Comparison of ENCODE assay signal across 9 cellular contexts in the genomic region with DNA sequence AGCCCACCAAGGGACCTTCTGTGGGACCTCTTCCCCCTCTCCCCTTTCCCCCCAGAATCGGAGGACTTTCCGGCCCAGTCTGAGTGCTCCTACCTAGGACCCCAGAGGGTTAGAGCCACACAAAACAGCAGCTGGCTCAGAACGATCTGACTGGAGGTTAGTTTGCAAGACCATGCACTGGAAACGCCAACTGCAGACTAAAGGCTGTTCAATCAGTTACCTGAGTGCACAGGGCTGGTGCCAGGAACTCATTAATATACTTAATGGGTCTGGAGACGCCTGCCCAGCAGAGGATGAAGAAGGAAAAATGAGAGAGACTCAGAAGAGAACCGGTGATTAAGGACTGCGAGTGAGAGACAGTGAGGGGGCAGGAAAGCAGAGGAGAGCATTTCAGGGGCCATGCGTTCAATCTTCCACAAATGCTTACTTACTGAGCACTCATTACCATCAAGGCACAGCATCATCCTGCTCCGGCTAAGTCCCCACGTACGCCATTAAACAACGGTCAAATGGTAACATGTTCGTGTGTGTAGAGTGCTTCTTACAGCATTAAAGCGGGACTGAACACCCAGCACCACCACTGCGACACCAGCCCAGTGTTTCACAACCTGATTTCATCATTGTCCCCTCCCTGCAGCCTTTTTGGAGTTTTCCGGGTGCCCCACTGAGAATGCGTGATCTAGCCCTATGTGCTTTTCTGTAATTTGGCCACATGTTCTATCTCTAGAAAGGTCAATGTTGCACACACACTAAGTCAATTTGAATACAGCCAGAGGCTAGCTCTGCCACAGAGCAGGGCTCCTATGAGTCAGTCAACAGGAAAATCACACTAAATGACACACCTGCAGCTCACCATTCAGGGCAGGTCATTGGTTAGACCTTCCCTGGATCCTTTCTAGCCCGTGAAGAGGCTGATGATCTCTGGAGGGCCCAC. TPM values are rescaled to one million over a fixed set of nuclear protein-coding genes. Genes with fewer than 3 reads are reported as not detected.
DNase-seq lines count a peak whose midpoint lies in the region; ATAC-seq and TF ChIP-seq lines count a peak whose summit lies in the region.
"Had no signal": no experiment of that assay in that cellular context is flagged by ENCODE, and none has a peak within 500 bp of the region (broad histone marks: within the 10 kb centered on the region; RNA-seq: fewer than 3 reads in every experiment).

No MANE protein-coding gene starts in this region.

- no peak overlapping the region for H3K27ac ChIP-seq in CD8-positive, alpha-beta T cell (ENCODE audit: low read depth, low read length)
- H3K27ac ChIP-seq in lung (ENCODE audit: low read depth in 1 of 2, low read length in 1 of 2) (peak overlapping the region in 1 of 2 donors; percentile 37), Karpas-422 (ENCODE audit: low read length) (no peak overlapping the region), substantia nigra (ENCODE audit: low read depth, low read length, poor library complexity, severe bottlenecking) (no peak overlapping the region)

- H3K9ac ChIP-seq in Karpas-422 (ENCODE audit: low read length), result no peak overlapping the region

- no peaks in the 10 kb centered on the region for H3K9me3 Mint-ChIP-seq in CD8-positive, alpha-beta T cell
- peaks cover 0 to 8% (median 0%) of the 10 kb centered on the region in 5 experiments for H3K9me3 Mint-ChIP-seq in brain

- no peak for TF ChIP-seq CTCF in CD8-positive, alpha-beta T cell (IDR thresholded peaks at IDR 0.05)
- TF ChIP-seq CTCF in brain (conservative IDR thresholded peaks at IDR 0.05), result no peak
- TF ChIP-seq CTCF in lung (IDR thresholded peaks at IDR 0.05; ENCODE audit: control extremely low read depth, extremely low read depth), result no peak

- no peak overlapping the region for H3K4me3 ChIP-seq in CD8-positive, alpha-beta T cell (ENCODE audit: low read depth, low read length)
- H3K4me3 ChIP-seq in lung (no peak overlapping the region), Karpas-422 (ENCODE audit: low read length) (no peak overlapping the region)
- H3K4me3 ChIP-seq: heart right ventricle had no signal

- 72 to 83% methylated on average over 18 of the region's 18 CpGs for WGBS in lung, 2 donors

- H3K79me2 ChIP-seq in Karpas-422 (ENCODE audit: low read length), result peaks cover 35% of the 10 kb centered on the region

- no peaks in the 10 kb centered on the region for H3K27me3 ChIP-seq in CD8-positive, alpha-beta T cell (ENCODE audit: insufficient read depth, low read length)
- no peaks in the 10 kb centered on the region for H3K27me3 ChIP-seq in lung (ENCODE audit: control insufficient read depth, insufficient read depth)
- no peaks in the 10 kb centered on the region for H3K27me3 ChIP-seq in Karpas-422 (ENCODE audit: low read length)
- H3K27me3 ChIP-seq: heart right ventricle had no signal

- peaks cover 34% of the 10 kb centered on the region for H3K4me1 ChIP-seq in CD8-positive, alpha-beta T cell (ENCODE audit: insufficient read depth, low read length)
- H3K4me1 ChIP-seq in lung (ENCODE audit: control insufficient read depth in 2 of 2, insufficient read depth in 2 of 2, low read length in 2 of 2) (peaks cover 12 to 19% of the 10 kb centered on the region in 2 donors), Karpas-422 (ENCODE audit: low read length) (peaks cover 19% of the 10 kb centered on the region)

- no peak for DNase-seq in CD8-positive, alpha-beta T cell
- DNase-seq in MV-4-11 (lab: John Stamatoyannopoulos, UW) (peak; percentile 74), lung (ENCODE audit: low spot score) (peak; percentile 45), Karpas-422 (no peak), NCI-H2107 treated with DMSO at 0.1 percent for 48 hours (lab: John Stamatoyannopoulos, UW; ENCODE audit: unreplicated experiment) (no peak), substantia nigra (lab: John Stamatoyannopoulos, UW) (no peak), amniotic stem cell (lab: John Stamatoyannopoulos, UW) (no peak)
- DNase-seq: heart right ventricle had no signal

- H3K4me2 ChIP-seq in Karpas-422 (ENCODE audit: low read depth, low read length, poor library complexity, severe bottlenecking), result no peak overlapping the region

- no peaks in the 10 kb centered on the region for H3K9me2 ChIP-seq in Karpas-422 (replicated peaks; ENCODE audit: insufficient read depth, low read length)

- H2AFZ ChIP-seq in Karpas-422 (ENCODE audit: low read length), result no peak overlapping the region

- H3K27ac Mint-ChIP-seq in CD8-positive, alpha-beta T cell, result peak overlapping the region; percentile 81
- peak overlapping the region; percentile 38 to 99 (median 82) for H3K27ac Mint-ChIP-seq in brain

- H3K4me3 Mint-ChIP-seq in CD8-positive, alpha-beta T cell, result no peak overlapping the region
- peak overlapping the region; percentile 20 to 97 (median 80) for H3K4me3 Mint-ChIP-seq in brain

- no peaks in the 10 kb centered on the region for H3K9me3 ChIP-seq in CD8-positive, alpha-beta T cell (ENCODE audit: low read length)
- H3K9me3 ChIP-seq in lung (ENCODE audit: control insufficient read depth in 2 of 2, insufficient read depth in 1 of 2, low read length in 1 of 2), result no peaks in the 10 kb centered on the region
- H3K9me3 ChIP-seq in Karpas-422 (ENCODE audit: low read length), result no peaks in the 10 kb centered on the region
- H3K9me3 ChIP-seq: heart right ventricle had no signal

- H3K27me3 Mint-ChIP-seq in CD8-positive, alpha-beta T cell (ENCODE audit: low read depth), result no peaks in the 10 kb centered on the region
- peaks cover 3% of the 10 kb centered on the region for H3K27me3 Mint-ChIP-seq in brain

- peaks cover 55% of the 10 kb centered on the region for H3K4me1 Mint-ChIP-seq in CD8-positive, alpha-beta T cell (ENCODE audit: low read depth)
- H3K4me1 Mint-ChIP-seq in brain, result peaks cover 92% of the 10 kb centered on the region

- peaks cover 81% of the 10 kb centered on the region for H4K20me1 ChIP-seq in Karpas-422 (ENCODE audit: insufficient read depth, low read depth, low read length)

- CTCF ChIA-PET in CD8-positive, alpha-beta T cell (lab: Charles Lee), result interaction anchor here (0.8 to 1.9 kb wide), 4 partner anchors 8 to 134 kb away, joined by 3 to 15 read pairs (median 4); no protein-coding TSS in a partner anchor

- ATAC-seq in CD8-positive, alpha-beta T cell, result no peak
- no peak for ATAC-seq in lung (ENCODE audit: insufficient read depth, low FRiP score)
- ATAC-seq: heart right ventricle had no signal

- peaks cover 89% of the 10 kb centered on the region for H3K36me3 Mint-ChIP-seq in CD8-positive, alpha-beta T cell
- peaks cover 93% of the 10 kb centered on the region for H3K36me3 Mint-ChIP-seq in brain

- POLR2A ChIA-PET in CD8-positive, alpha-beta T cell (lab: Charles Lee), result no interaction called here

- peaks cover 64% of the 10 kb centered on the region for H3K36me3 ChIP-seq in CD8-positive, alpha-beta T cell (ENCODE audit: insufficient read depth, low read length)
- H3K36me3 ChIP-seq in lung (ENCODE audit: control insufficient read depth in 2 of 2, insufficient read depth in 2 of 2, low read length in 2 of 2) (peaks cover 56 to 75% of the 10 kb centered on the region in 2 donors), Karpas-422 (ENCODE audit: insufficient read depth, low read length) (peaks cover 90% of the 10 kb centered on the region)

- intact Hi-C loops in CD8-positive, alpha-beta T cell (cut with DNase I, micrococcal nuclease), result no loop called here

RNA-seq across cellular contexts. Expression of a gene that starts 7.6 kb away (rescaled TPM):
- total RNA-seq in CD8-positive, alpha-beta T cell, result 100 to 1,000 TPM; 130 to 136 TPM
- polyA plus RNA-seq in brain (ENCODE audit: insufficient read depth, low read depth, low replicate concordance) (1,172 TPM), lung (1,000 to 10,000 TPM in 1 of 2 donors, 100 to 1,000 TPM in 1; 577 to 1,784 TPM)
- total RNA-seq in lung, result 1,000 to 10,000 TPM in 1 of 2 donors, 100 to 1,000 TPM in 1; 449 to 1,342 TPM
- total RNA-seq in Karpas-422 (2014; rRNA removed; shearing (Covaris generic); ENCODE audit: low replicate concordance), result 1,044 and 1,347 TPM in 2 replicates

RNA-seq across cellular contexts. Expression of a gene that starts 53.4 kb away (rescaled TPM):
- total RNA-seq in CD8-positive, alpha-beta T cell, result 10 to 100 TPM; 62.8 to 68.4 TPM
- polyA plus RNA-seq in brain (ENCODE audit: insufficient read depth, low read depth, low replicate concordance), result 103 TPM
- total RNA-seq in lung, result 100 to 1,000 TPM in 1 of 2 donors, 10 to 100 TPM in 1; 89.1 to 207 TPM
- polyA plus RNA-seq in lung, result 10 to 100 TPM; 21.7 to 25.9 TPM
- total RNA-seq in Karpas-422 (2014; rRNA removed; shearing (Covaris generic); ENCODE audit: low replicate concordance), result 55.2 and 79.9 TPM in 2 replicates

Comparison
In these comparisons a context has a peak if more than half of its experiments do, and no peak if none do; other contexts are left out.
1. DNase-seq: peak in MV-4-11 (single experiment) and lung (single experiment); none in CD8-positive, alpha-beta T cell (0 of 7), Karpas-422 (single experiment), NCI-H2107 treated with DMSO at 0.1 percent for 48 hours (single experiment), substantia nigra (0 of 49) and amniotic stem cell (single experiment).